In genomic region chr3:31472479-31473390, GRCh38 we compare ENCODE assay signal across 13 cellular contexts. TPM values are rescaled to one million over a fixed set of nuclear protein-coding genes. Genes with fewer than 3 reads are reported as not detected.
DNase-seq lines count a peak whose midpoint lies in the region; ATAC-seq, FAIRE-seq and TF ChIP-seq lines count a peak whose summit lies in the region.
"Had no signal": no experiment of that assay in that cellular context is flagged by ENCODE, and none has a peak within 500 bp of the region (broad histone marks: within the 10 kb centered on the region; RNA-seq: fewer than 3 reads in every experiment).

No MANE protein-coding gene starts in this region.

- H3K4me3 ChIP-seq in brain microvascular endothelial cell (ENCODE audit: low read depth, low read length) (no peak overlapping the region), smooth muscle cell (no peak overlapping the region), left ventricle myocardium inferior (no peak overlapping the region)
- H3K4me3 ChIP-seq: left lung, suprapubic skin had no signal

- no peaks in the 10 kb centered on the region for H4K20me1 ChIP-seq in smooth muscle cell (ENCODE audit: low read depth)

- in situ Hi-C loops in brain microvascular endothelial cell (cut with HindIII; ENCODE audit: low pct_ligation_motif_present, low sequenced_read_pairs): no loop called here

- peak; percentile 92 for FAIRE-seq in H54 (lab: Jason Lieb, UNC)
- FAIRE-seq in RCC 7860 (lab: Jason Lieb, UNC): peak; percentile 96

- no peak overlapping the region for H3K4me2 ChIP-seq in smooth muscle cell

- H3K27me3 ChIP-seq in brain microvascular endothelial cell (replicated peaks) (peaks cover 24% of the 10 kb centered on the region), smooth muscle cell (ENCODE audit: low read depth) (no peaks in the 10 kb centered on the region), left ventricle myocardium inferior (ENCODE audit: low read depth) (no peaks in the 10 kb centered on the region)
- H3K27me3 ChIP-seq: left lung, suprapubic skin had no signal

- no peak overlapping the region for H2AFZ ChIP-seq in smooth muscle cell (ENCODE audit: low read depth)

- H3K36me3 ChIP-seq in brain microvascular endothelial cell (replicated peaks): no peaks in the 10 kb centered on the region
- no peaks in the 10 kb centered on the region for H3K36me3 ChIP-seq in smooth muscle cell (ENCODE audit: low read depth)
- no peaks in the 10 kb centered on the region for H3K36me3 ChIP-seq in left ventricle myocardium inferior
- H3K36me3 ChIP-seq: left lung, suprapubic skin had no signal

- 64% methylated on average over 7 of the region's 7 CpGs for WGBS in smooth muscle cell (ENCODE audit: low lambda C conversion rate)

- TF ChIP-seq CTCF in brain microvascular endothelial cell (IDR thresholded peaks at IDR 0.05; ENCODE audit: low read depth, low read length, missing control alignments) (no peak), smooth muscle cell (IDR thresholded peaks at IDR 0.05; ENCODE audit: borderline replicate concordance, insufficient read depth, poor library complexity, severe bottlenecking) (no peak), left ventricle myocardium inferior (IDR thresholded peaks at IDR 0.05; ENCODE audit: borderline replicate concordance) (no peak)

- no peak overlapping the region for H3K9ac ChIP-seq in smooth muscle cell (ENCODE audit: low read depth)

- ATAC-seq in HG03280 (IDR thresholded peaks at IDR 0.05; ENCODE audit: unreplicated experiment): no peak
- ATAC-seq: left lung, Right ventricle myocardium inferior had no signal

- intact Hi-C loops in left ventricle myocardium inferior (cut with micrococcal nuclease): no loop called here

- DNase-seq in H54 (ENCODE audit: insufficient read length, low spot score) (no peak), RCC 7860 (ENCODE audit: low spot score) (peak; percentile 84), brain microvascular endothelial cell (peak; percentile 94), smooth muscle cell (lab: John Stamatoyannopoulos, UW; ENCODE audit: unreplicated experiment) (no peak), foreskin melanocyte (no peak), left ventricle myocardium inferior (no peak)
- DNase-seq in stimulated activated CD4-positive, alpha-beta T cell treated with anti-CD3 and anti-CD28 coated beads, Interleukin-12 subunit alpha, Interleukin-12 subunit beta, amount 100 ng/mL, for 4 hours: peak; percentile 20
- DNase-seq: H9, left lung, NCI-H187 had no signal

- no peaks in the 10 kb centered on the region for H3K4me1 ChIP-seq in smooth muscle cell (ENCODE audit: low read depth)
- no peaks in the 10 kb centered on the region for H3K4me1 ChIP-seq in left ventricle myocardium inferior
- H3K4me1 ChIP-seq: left lung, suprapubic skin had no signal

- no peak overlapping the region for H3K27ac ChIP-seq in brain microvascular endothelial cell
- no peak overlapping the region for H3K27ac ChIP-seq in smooth muscle cell (ENCODE audit: low read depth)
- no peak overlapping the region for H3K27ac ChIP-seq in left ventricle myocardium inferior (replicated peaks)
- H3K27ac ChIP-seq: left lung, suprapubic skin had no signal

- no peak for TF ChIP-seq POLR2A in H54 (IDR thresholded peaks at IDR 0.05; ENCODE audit: low read depth, low read length)

- no peaks in the 10 kb centered on the region for H3F3A ChIP-seq in smooth muscle cell (ENCODE audit: low read depth)

- H3K9me3 ChIP-seq in smooth muscle cell (replicated peaks; ENCODE audit: low read depth) (no peaks in the 10 kb centered on the region), left ventricle myocardium inferior (replicated peaks) (no peaks in the 10 kb centered on the region)
- H3K9me3 ChIP-seq: left lung, suprapubic skin had no signal

- H3K79me2 ChIP-seq in smooth muscle cell (ENCODE audit: low read depth): no peaks in the 10 kb centered on the region

RNA-seq across cellular contexts. Expression of gene STT3B, which starts 60.0 kb away (rescaled TPM):
- total RNA-seq in smooth muscle cell (191 and 214 TPM in 2 replicates), left ventricle myocardium inferior (82.1 TPM)
- polyA plus RNA-seq in smooth muscle cell: 79.1 and 82.0 TPM in 2 replicates

Comparison
In these comparisons a context has a peak if more than half of its experiments do, and no peak if none do; other contexts are left out.
1. DNase-seq: peak in RCC 7860 (single experiment), brain microvascular endothelial cell (single experiment) and stimulated activated CD4-positive, alpha-beta T cell treated with anti-CD3 and anti-CD28 coated beads, Interleukin-12 subunit alpha, Interleukin-12 subunit beta, amount 100 ng/mL, for 4 hours (single experiment); none in H54 (single experiment), smooth muscle cell (single experiment), foreskin melanocyte (single experiment) and left ventricle myocardium inferior (single experiment).